ENCODE assay signal across 1 cellular context in the genomic region with DNA sequence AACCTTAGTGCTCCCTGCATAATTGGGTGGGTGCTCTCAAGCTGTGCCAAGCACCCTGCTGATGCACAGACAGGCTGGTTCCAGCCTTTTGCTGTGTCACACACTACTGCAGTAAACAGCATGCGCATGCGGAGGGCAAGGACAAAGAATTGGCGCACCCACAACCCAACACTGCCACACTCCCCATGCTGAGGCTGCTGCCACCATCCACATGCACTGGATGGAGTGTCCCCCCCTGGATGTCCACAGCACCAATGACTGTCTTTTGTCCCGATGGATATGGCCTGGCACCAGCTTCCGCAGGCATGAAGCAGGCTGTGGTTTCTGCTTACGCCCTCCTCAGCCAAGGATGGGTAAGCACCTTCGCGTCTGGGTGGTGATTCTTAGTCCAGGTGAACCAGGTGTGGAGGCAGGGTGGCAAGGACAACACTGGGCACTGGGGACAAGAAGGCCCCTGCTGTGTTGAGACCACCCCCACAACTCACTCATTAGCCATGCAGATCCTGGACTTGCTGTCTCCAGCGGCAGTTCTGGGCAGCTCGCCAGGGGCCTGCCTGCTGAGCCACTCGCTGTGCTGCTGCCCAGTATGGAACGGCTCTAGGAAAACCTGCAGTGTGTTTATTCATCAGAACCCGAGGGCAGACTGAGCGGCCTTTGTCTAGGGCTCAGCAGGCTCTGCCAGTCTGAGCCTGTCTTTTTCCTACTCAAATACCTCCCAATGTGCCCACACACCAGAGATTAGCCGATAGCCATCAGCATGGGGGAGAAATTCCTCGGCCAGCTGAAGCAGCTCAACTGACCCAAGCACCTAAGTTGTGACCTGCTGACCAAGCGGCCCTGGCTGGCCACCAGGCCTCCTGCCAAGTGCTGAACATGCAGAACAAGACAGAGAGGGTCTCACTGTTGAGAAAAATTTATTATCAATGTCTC.
TF ChIP-seq lines count a peak whose summit lies in the region.

No MANE protein-coding gene starts in this region.

TF ChIP-seq in HEK293, 187 proteins besides CTCF, POLR2A, EP300 and RAD21 (continued from another document):
- TF ChIP-seq, protein P1, sequence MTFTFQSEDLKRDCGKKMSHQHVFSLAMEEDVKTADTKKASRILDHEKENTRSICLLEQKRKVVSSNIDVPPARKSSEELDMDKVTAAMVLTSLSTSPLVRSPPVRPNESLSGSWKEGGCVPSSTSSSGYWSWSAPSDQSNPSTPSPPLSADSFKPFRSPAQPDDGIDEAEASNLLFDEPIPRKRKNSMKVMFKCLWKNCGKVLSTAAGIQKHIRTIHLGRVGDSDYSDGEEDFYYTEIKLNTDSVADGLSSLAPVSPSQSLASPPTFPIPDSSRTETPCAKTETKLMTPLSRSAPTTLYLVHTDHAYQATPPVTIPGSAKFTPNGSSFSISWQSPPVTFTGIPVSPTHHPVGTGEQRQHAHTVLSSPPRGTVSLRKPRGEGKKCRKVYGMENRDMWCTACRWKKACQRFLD (tag by site-specific recombination; IDR thresholded peaks at IDR 0.05) = no peak
- TF ChIP-seq, protein P2, sequence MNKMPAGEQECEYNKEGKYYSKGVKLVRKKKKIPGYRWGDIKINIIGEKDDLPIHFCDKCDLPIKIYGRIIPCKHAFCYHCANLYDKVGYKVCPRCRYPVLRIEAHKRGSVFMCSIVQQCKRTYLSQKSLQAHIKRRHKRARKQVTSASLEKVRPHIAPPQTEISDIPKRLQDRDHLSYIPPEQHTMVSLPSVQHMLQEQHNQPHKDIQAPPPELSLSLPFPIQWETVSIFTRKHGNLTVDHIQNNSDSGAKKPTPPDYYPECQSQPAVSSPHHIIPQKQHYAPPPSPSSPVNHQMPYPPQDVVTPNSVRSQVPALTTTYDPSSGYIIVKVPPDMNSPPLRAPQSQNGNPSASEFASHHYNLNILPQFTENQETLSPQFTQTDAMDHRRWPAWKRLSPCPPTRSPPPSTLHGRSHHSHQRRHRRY (tag by site-specific recombination; IDR thresholded peaks at IDR 0.05) = no peak
- TF ChIP-seq ZBTB8A (tag by site-specific recombination; IDR thresholded peaks at IDR 0.05) = peak; percentile 33
- TF ChIP-seq ZIC2 (tag by site-specific recombination; IDR thresholded peaks at IDR 0.05) = peak; percentile 99
- TF ChIP-seq ZNF202 (tag by site-specific recombination; IDR thresholded peaks at IDR 0.05; ENCODE audit: borderline replicate concordance) = no peak
- TF ChIP-seq IKZF3 (tag by site-specific recombination; IDR thresholded peaks at IDR 0.05) = peak; percentile 46; the same call in 1 of the 2 replicates
- TF ChIP-seq ZNF341 (tag by site-specific recombination; IDR thresholded peaks at IDR 0.05; ENCODE audit: low read depth) = peak; percentile 26
- TF ChIP-seq, protein P3, sequence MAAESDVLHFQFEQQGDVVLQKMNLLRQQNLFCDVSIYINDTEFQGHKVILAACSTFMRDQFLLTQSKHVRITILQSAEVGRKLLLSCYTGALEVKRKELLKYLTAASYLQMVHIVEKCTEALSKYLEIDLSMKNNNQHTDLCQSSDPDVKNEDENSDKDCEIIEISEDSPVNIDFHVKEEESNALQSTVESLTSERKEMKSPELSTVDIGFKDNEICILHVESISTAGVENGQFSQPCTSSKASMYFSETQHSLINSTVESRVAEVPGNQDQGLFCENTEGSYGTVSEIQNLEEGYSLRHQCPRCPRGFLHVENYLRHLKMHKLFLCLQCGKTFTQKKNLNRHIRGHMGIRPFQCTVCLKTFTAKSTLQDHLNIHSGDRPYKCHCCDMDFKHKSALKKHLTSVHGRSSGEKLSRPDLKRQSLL (tag by site-specific recombination; IDR thresholded peaks at IDR 0.05) = peak; percentile 70
- TF ChIP-seq, protein P4, sequence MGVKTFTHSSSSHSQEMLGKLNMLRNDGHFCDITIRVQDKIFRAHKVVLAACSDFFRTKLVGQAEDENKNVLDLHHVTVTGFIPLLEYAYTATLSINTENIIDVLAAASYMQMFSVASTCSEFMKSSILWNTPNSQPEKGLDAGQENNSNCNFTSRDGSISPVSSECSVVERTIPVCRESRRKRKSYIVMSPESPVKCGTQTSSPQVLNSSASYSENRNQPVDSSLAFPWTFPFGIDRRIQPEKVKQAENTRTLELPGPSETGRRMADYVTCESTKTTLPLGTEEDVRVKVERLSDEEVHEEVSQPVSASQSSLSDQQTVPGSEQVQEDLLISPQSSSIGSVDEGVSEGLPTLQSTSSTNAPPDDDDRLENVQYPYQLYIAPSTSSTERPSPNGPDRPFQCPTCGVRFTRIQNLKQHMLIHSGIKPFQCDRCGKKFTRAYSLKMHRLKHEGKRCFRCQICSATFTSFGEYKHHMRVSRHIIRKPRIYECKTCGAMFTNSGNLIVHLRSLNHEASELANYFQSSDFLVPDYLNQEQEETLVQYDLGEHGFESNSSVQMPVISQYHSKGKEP (tag by site-specific recombination; IDR thresholded peaks at IDR 0.05) = peak; percentile 44; the same call in 1 of the 2 replicates
TF ChIP-seq in HEK293: peak in this region for 10.
